In the genomic region with DNA sequence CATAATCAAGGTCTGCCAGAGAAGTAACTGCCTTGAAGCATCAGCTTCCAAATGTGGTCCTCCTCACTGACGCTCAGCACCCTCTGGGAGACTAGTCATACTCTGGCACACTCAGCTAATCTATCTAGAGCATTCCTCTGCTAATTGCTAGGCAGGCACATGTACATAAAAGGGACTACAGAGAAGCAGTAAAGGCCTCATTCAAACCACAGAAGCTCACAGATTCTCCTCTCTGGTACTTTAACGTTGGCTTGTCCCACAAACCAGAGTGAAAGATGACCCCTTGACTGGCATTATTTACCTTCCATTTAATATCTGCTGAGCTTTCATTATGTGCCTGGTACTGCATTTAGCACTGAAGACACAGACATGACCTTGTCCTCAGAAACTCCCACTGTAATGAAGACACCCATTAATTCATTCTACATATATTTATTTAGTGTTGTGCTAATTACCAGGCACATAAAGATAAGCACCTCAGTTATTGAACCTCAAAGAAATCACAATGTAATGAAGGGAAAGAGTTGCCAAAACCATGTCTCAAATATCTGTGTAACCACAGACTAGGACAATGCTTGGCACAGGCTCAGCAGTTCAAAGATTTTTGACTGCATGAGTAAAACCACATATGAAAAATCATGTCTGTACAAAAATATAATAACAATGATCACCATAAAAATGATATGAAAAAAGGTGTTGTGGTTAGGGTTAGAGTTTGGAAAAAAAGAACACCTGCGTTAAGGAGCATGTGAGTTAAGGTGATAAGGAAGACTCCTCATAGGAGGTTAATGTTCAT, we compare ENCODE assay signal across 11 cellular contexts.
DNase-seq lines count a peak whose midpoint lies in the region; ATAC-seq and TF ChIP-seq lines count a peak whose summit lies in the region.
"Had no signal": no experiment of that assay in that cellular context is flagged by ENCODE, and none has a peak within 500 bp of the region (broad histone marks: within the 10 kb centered on the region; RNA-seq: fewer than 3 reads in every experiment).

No MANE protein-coding gene starts in this region.

- H3K4me3 Mint-ChIP-seq in WTC11: no peak overlapping the region

- POLR2A ChIA-PET in WTC11 (lab: Charles Lee): interaction anchor here (0.6 kb wide), 1 partner anchor 215 kb away, joined by 4 read pairs; no protein-coding TSS in a partner anchor

- CTCF ChIA-PET in WTC11 (lab: Charles Lee): interaction anchor here (0.5 kb wide), 1 partner anchor 703 kb away, joined by 5 read pairs; no protein-coding TSS in a partner anchor

- peaks cover 6% of the 10 kb centered on the region for H3K36me3 Mint-ChIP-seq in WTC11

- ATAC-seq in WTC11: 0 out of 2 replicates have a peak, but pooled peaks have one; percentile 24
- ATAC-seq in right cardiac atrium: peak; percentile 77 to 79
- no peak for ATAC-seq in esophagus mucosa
- no peak for ATAC-seq in lower lobe of right lung
- ATAC-seq in HG02938 (IDR thresholded peaks at IDR 0.05; ENCODE audit: unreplicated experiment): no peak
- no peak for ATAC-seq in left lung
- ATAC-seq: SK-N-SH treated with all-trans-retinoic acid at 6 μM for 48 hours had no signal

- TF ChIP-seq CTCF in AG10803 (conservative IDR thresholded peaks at IDR 0.05; ENCODE audit: low read length): no peak
- TF ChIP-seq CTCF in WTC11 (IDR thresholded peaks at IDR 0.05): no peak
- TF ChIP-seq CTCF in lower lobe of right lung (IDR thresholded peaks at IDR 0.05): no peak
- TF ChIP-seq CTCF in left lung (IDR thresholded peaks at IDR 0.05): no peak

- H3K4me1 ChIP-seq in right cardiac atrium (ENCODE audit: control insufficient read depth, insufficient read depth, low read length): peaks cover 2% of the 10 kb centered on the region
- no peaks in the 10 kb centered on the region for H3K4me1 ChIP-seq in lower lobe of right lung
- no peaks in the 10 kb centered on the region for H3K4me1 ChIP-seq in left lung

- peaks cover 11% of the 10 kb centered on the region; the same call in 1 of the 2 replicates for H3K4me1 Mint-ChIP-seq in WTC11

- H3K27ac ChIP-seq in right cardiac atrium (ENCODE audit: low read length) (peak overlapping the region; percentile 37), lower lobe of right lung (no peak overlapping the region), left lung (no peak overlapping the region)
- H3K27ac ChIP-seq: C4-2B had no signal

- 42% methylated on average over 3 of the region's 3 CpGs for WGBS in right cardiac atrium

- H3K4me3 ChIP-seq in AG10803 (ENCODE audit: low read length) (no peak overlapping the region), right cardiac atrium (ENCODE audit: low read length) (no peak overlapping the region), lower lobe of right lung (no peak overlapping the region), left lung (no peak overlapping the region)

- no peaks in the 10 kb centered on the region for H3K27me3 Mint-ChIP-seq in WTC11 (ENCODE audit: low read depth)

- H3K9me3 Mint-ChIP-seq in WTC11: peaks cover 19% of the 10 kb centered on the region

- no peaks in the 10 kb centered on the region for H3K9me3 ChIP-seq in right cardiac atrium (ENCODE audit: control insufficient read depth, low read length)
- H3K9me3 ChIP-seq in lower lobe of right lung: no peaks in the 10 kb centered on the region
- H3K9me3 ChIP-seq in left lung: peaks cover 0 to 5% of the 10 kb centered on the region in 2 donors

- H3K36me3 ChIP-seq in lower lobe of right lung (no peaks in the 10 kb centered on the region), left lung (no peaks in the 10 kb centered on the region)

- intact Hi-C loops in right cardiac atrium (cut with DNase I): no loop called here
- intact Hi-C loops in lower lobe of right lung (cut with DNase I): no loop called here
- intact Hi-C loops in left lung (cut with DNase I): no loop called here

- no peak overlapping the region for H3K27ac Mint-ChIP-seq in WTC11

- DNase-seq in AG10803 (ENCODE audit: low read depth) (peak; percentile 49), M059J (ENCODE audit: low read depth) (peak; percentile 70), WTC11 (ENCODE audit: low spot score) (no peak), right cardiac atrium (no peak), lower lobe of right lung (no peak), left lung (no peak)
- DNase-seq: activated CD4-positive, alpha-beta T cell treated with anti-CD3 and anti-CD28 coated beads for 48 hours had no signal

- H3K27me3 ChIP-seq in right cardiac atrium (ENCODE audit: control insufficient read depth, insufficient read depth) (no peaks in the 10 kb centered on the region), lower lobe of right lung (ENCODE audit: low read depth) (no peaks in the 10 kb centered on the region), left lung (no peaks in the 10 kb centered on the region)

TF ChIP-seq in WTC11, 78 proteins besides CTCF, POLR2A, EP300 and RAD21:
- no peak for TF ChIP-seq ESRRA (CRISPR knock-in tag; IDR thresholded peaks at IDR 0.05; ENCODE audit: borderline replicate concordance)
- TF ChIP-seq, protein P1, sequence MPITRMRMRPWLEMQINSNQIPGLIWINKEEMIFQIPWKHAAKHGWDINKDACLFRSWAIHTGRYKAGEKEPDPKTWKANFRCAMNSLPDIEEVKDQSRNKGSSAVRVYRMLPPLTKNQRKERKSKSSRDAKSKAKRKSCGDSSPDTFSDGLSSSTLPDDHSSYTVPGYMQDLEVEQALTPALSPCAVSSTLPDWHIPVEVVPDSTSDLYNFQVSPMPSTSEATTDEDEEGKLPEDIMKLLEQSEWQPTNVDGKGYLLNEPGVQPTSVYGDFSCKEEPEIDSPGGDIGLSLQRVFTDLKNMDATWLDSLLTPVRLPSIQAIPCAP (CRISPR knock-in tag; IDR thresholded peaks at IDR 0.05): no peak
- no peak for TF ChIP-seq NFE2L1 (CRISPR knock-in tag; IDR thresholded peaks at IDR 0.05)
- TF ChIP-seq, protein P2, sequence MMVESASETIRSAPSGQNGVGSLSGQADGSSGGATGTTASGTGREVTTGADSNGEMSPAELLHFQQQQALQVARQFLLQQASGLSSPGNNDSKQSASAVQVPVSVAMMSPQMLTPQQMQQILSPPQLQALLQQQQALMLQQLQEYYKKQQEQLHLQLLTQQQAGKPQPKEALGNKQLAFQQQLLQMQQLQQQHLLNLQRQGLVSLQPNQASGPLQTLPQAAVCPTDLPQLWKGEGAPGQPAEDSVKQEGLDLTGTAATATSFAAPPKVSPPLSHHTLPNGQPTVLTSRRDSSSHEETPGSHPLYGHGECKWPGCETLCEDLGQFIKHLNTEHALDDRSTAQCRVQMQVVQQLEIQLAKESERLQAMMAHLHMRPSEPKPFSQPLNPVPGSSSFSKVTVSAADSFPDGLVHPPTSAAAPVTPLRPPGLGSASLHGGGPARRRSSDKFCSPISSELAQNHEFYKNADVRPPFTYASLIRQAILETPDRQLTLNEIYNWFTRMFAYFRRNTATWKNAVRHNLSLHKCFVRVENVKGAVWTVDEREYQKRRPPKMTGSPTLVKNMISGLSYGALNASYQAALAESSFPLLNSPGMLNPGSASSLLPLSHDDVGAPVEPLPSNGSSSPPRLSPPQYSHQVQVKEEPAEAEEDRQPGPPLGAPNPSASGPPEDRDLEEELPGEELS (CRISPR knock-in tag; IDR thresholded peaks at IDR 0.05): no peak

Comparison
In these comparisons a context has a peak if more than half of its experiments do, and no peak if none do; other contexts are left out.
1. DNase-seq: peak in AG10803 (single experiment) and M059J (single experiment); none in WTC11 (single experiment), right cardiac atrium (0 of 3), lower lobe of right lung (single experiment) and left lung (0 of 2).
2. ATAC-seq: peak in WTC11 (single experiment) and right cardiac atrium (2 of 2); none in esophagus mucosa (single experiment), lower lobe of right lung (0 of 2), HG02938 (single experiment) and left lung (single experiment).